18 cellular contexts compared by ENCODE assay signal in the genomic region with DNA sequence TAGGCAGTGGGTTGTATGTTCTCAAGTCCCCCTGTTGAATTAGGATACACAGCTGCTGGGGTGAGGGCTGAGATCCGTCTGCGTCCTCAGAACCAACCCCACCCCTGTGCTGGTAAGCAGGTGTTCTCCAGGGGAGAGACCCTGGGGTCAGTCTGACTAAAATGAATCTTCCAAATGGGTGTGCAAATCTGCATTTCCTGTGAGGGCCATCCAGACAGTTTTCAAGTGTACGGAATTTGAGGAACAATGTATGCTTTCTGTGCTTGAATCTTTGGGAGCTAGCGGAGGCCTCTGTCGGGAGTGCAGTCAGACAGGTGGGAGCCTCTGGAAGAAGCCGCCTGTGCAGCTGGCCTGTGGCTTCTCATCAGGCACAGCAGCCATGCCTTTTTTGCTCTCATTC.
DNase-seq lines count a peak whose midpoint lies in the region; TF ChIP-seq lines count a peak whose summit lies in the region.
"Had no signal": no experiment of that assay in that cellular context is flagged by ENCODE, and none has a peak within 500 bp of the region (broad histone marks: within the 10 kb centered on the region; RNA-seq: fewer than 3 reads in every experiment).

No MANE protein-coding gene starts in this region.

- no peaks in the 10 kb centered on the region for H3K9me3 ChIP-seq in SJCRH30 (replicated peaks)
- H3K9me3 ChIP-seq: HAP-1 had no signal

- no peaks in the 10 kb centered on the region for H3K36me3 ChIP-seq in SJCRH30
- H3K36me3 ChIP-seq: BLaER1, HAP-1 had no signal

- H3K4me3 ChIP-seq in SJCRH30 = no peak overlapping the region
- H3K4me3 ChIP-seq: BLaER1, GM12878, HAP-1 had no signal

- peak overlapping the region; percentile 79 for H3K27ac ChIP-seq in SJCRH30
- H3K27ac ChIP-seq: BLaER1, C4-2B had no signal

- peaks cover 51% of the 10 kb centered on the region for H3K4me1 ChIP-seq in SJCRH30
- H3K4me1 ChIP-seq: HAP-1 had no signal

- TF ChIP-seq CTCF in GM20000 (IDR thresholded peaks at IDR 0.05; ENCODE audit: extremely low read depth, missing control alignments) = no peak

- DNase-seq in SHP77 (lab: John Stamatoyannopoulos, UW) = peak; percentile 0 to 8
- DNase-seq in SHP77 treated with DMSO at 0.1 percent for 48 hours (lab: John Stamatoyannopoulos, UW) = no peak
- DNase-seq in NCI-H146 (lab: John Stamatoyannopoulos, UW) = peak; percentile 11
- DNase-seq in SJCRH30 = peak; percentile 92 to 97
- no peak for DNase-seq in stimulated activated naive CD4-positive, alpha-beta T cell treated with Interleukin-2 at 50 U/mL for 16 hours (lab: John Stamatoyannopoulos, UW)
- DNase-seq in GM20000 (ENCODE audit: low spot score) = no peak
- DNase-seq: CD4-positive, CD25-positive, alpha-beta regulatory T cell; CD8-positive, alpha-beta T cell; DMS 273 treated with DMSO at 0.1 percent for 48 hours; DMS79; EL; GDM1; GOT3; HFFc6 had no signal

- H3K27me3 ChIP-seq in SJCRH30 = no peaks in the 10 kb centered on the region
- H3K27me3 ChIP-seq: BLaER1 had no signal

Comparison
In these comparisons a context has a peak if more than half of its experiments do, and no peak if none do; other contexts are left out.
1. DNase-seq: peak in SHP77 (2 of 2), NCI-H146 (single experiment) and SJCRH30 (2 of 2); none in SHP77 treated with DMSO at 0.1 percent for 48 hours (single experiment), stimulated activated naive CD4-positive, alpha-beta T cell treated with Interleukin-2 at 50 U/mL for 16 hours (single experiment) and GM20000 (single experiment).